Comparison of ENCODE assay signal across 8 cellular contexts in the genomic region with DNA sequence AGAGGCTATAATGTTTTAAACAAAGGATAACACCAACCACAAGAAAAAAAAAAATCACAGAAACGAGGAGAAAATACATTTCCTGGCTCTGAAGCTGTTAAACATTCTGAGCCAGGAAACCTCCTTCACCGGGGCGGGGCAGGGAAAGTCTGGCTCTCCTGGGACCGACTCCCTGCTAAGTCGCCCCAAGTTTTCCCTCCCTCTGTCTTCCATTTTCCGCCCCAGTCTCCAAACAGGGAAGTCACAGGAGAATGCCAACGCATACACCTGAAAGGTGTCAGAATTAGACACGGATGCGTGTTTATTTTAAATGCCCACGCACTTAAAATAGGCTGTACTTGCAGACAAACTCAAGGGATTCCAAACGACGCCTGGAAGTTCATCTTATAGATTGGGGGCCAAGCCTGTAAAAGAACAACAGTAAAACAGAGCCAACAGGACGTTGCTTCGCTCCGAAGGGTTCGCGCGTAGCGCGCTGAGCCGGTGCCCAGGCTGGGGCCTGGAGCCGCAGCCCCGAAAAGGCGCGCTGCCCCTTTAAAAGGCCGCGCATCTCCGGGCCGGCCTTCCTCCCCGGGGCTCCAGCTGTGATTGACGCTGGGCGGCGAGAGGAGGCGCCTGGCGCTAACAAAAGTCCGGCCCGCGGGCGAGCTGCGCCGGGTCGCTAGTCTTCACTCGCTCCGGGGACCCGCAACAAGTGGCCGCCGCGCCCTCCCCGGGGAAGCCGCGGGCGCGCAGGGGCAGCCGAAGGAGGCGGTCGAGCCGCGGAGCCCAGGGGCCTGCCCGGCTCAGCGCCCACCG. TPM values are rescaled to one million over a fixed set of nuclear protein-coding genes. Genes with fewer than 3 reads are reported as not detected.
A peak's percentile ranks its signal among the peaks of the same experiment; 100 is the strongest.
DNase-seq lines count a peak whose midpoint lies in the region; ATAC-seq, FAIRE-seq and TF ChIP-seq lines count a peak whose summit lies in the region.

A gene (plus strand): TSS at position 653 of the 798 bp plus-strand sequence.

- DNase-seq in DMS114 treated with DMSO at 0.1 percent for 48 hours (lab: John Stamatoyannopoulos, UW; ENCODE audit: unreplicated experiment) (peak; percentile 39), HS-27A (ENCODE audit: low read depth) (peak; percentile 63), astrocyte (ENCODE audit: low read depth) (peak; percentile 60), hypothalamus (lab: John Stamatoyannopoulos, UW) (peak; percentile 7 to 88 (median 71))
- DNase-seq in CD4-positive, alpha-beta memory T cell, result no peak

- peaks cover 14% of the 10 kb centered on the region for H4K20me1 ChIP-seq in astrocyte (ENCODE audit: insufficient read depth, low read length)

- POLR2A ChIA-PET in CD4-positive, alpha-beta memory T cell (lab: Charles Lee; ENCODE audit: partially characterized antibody), result no interaction called here

- H3K27ac ChIP-seq in astrocyte (ENCODE audit: low read depth, low read length) (peak within 1 kb of the TSS; percentile 82), rectal smooth muscle tissue (ENCODE audit: low read depth, low read length) (peak within 1 kb of the TSS; percentile 59)
- H3K27ac ChIP-seq in CD4-positive, alpha-beta memory T cell (ENCODE audit: low read depth, low read length), result no peak within 1 kb of the TSS

- H3K4me1 Mint-ChIP-seq in astrocyte (ENCODE audit: low read depth, unreplicated experiment), result peaks cover 20% of the 10 kb centered on the region
- H3K4me1 Mint-ChIP-seq in CD4-positive, alpha-beta memory T cell, result no peaks in the 10 kb centered on the region

- no peak for ATAC-seq in GM21447 (IDR thresholded peaks at IDR 0.05; ENCODE audit: unreplicated experiment)
- ATAC-seq in GM18517 (IDR thresholded peaks at IDR 0.05; ENCODE audit: unreplicated experiment), result no peak

- no peaks in the 10 kb centered on the region for H3K9me3 ChIP-seq in astrocyte (ENCODE audit: insufficient read depth, low read depth, low read length)
- no peaks in the 10 kb centered on the region for H3K9me3 ChIP-seq in CD4-positive, alpha-beta memory T cell (ENCODE audit: control insufficient read depth in 1 of 2, low read length in 2 of 2)

- CTCF ChIA-PET in CD4-positive, alpha-beta memory T cell (lab: Charles Lee; ENCODE audit: partially characterized antibody), result no interaction called here

- no peaks in the 10 kb centered on the region for H3K27me3 ChIP-seq in astrocyte (ENCODE audit: insufficient read depth, low read length)
- no peaks in the 10 kb centered on the region for H3K27me3 ChIP-seq in rectal smooth muscle tissue (ENCODE audit: control insufficient read depth, insufficient read depth, low read length)
- no peaks in the 10 kb centered on the region for H3K27me3 ChIP-seq in CD4-positive, alpha-beta memory T cell (ENCODE audit: insufficient read depth, low read length)

- peak within 1 kb of the TSS; percentile 99 for H2AFZ ChIP-seq in astrocyte (ENCODE audit: low read depth, low read length)

- no peak for FAIRE-seq in astrocyte (lab: Jason Lieb, UNC)

- H3K4me1 ChIP-seq in astrocyte (ENCODE audit: insufficient read depth, low read length) (peaks cover 6% of the 10 kb centered on the region), rectal smooth muscle tissue (ENCODE audit: control insufficient read depth, insufficient read depth, low read length) (peaks cover 7% of the 10 kb centered on the region)
- H3K4me1 ChIP-seq in CD4-positive, alpha-beta memory T cell (ENCODE audit: insufficient read depth, low read length), result no peaks in the 10 kb centered on the region

- intact Hi-C loops in CD4-positive, alpha-beta memory T cell (cut with micrococcal nuclease), result no loop called here

- H3K4me3 Mint-ChIP-seq in astrocyte (ENCODE audit: unreplicated experiment), result peak within 1 kb of the TSS; percentile 93
- no peak within 1 kb of the TSS for H3K4me3 Mint-ChIP-seq in CD4-positive, alpha-beta memory T cell

- H3K36me3 Mint-ChIP-seq in astrocyte (ENCODE audit: low read depth, unreplicated experiment), result no peaks in the 10 kb centered on the region
- no peaks in the 10 kb centered on the region for H3K36me3 Mint-ChIP-seq in CD4-positive, alpha-beta memory T cell

- H3K9me3 Mint-ChIP-seq in astrocyte (ENCODE audit: unreplicated experiment), result no peaks in the 10 kb centered on the region
- peaks cover 0 to 19% (median 8%) of the 10 kb centered on the region in 8 donors for H3K9me3 Mint-ChIP-seq in CD4-positive, alpha-beta memory T cell

- peak within 1 kb of the TSS; percentile 86 for H3K27ac Mint-ChIP-seq in astrocyte (ENCODE audit: unreplicated experiment)
- H3K27ac Mint-ChIP-seq in CD4-positive, alpha-beta memory T cell, result no peak within 1 kb of the TSS

- H3K27me3 Mint-ChIP-seq in astrocyte (ENCODE audit: low read depth, unreplicated experiment), result no peaks in the 10 kb centered on the region
- H3K27me3 Mint-ChIP-seq in CD4-positive, alpha-beta memory T cell, result peaks cover 10 to 15% of the 10 kb centered on the region in 2 donors

- H3K4me3 ChIP-seq in astrocyte (ENCODE audit: insufficient read depth, low read depth, low read length), result peak within 1 kb of the TSS; percentile 89
- peak within 1 kb of the TSS; percentile 81 for H3K4me3 ChIP-seq in rectal smooth muscle tissue (ENCODE audit: low read length)
- no peak within 1 kb of the TSS for H3K4me3 ChIP-seq in CD4-positive, alpha-beta memory T cell (ENCODE audit: low read length in 2 of 2)

- H3K9ac ChIP-seq in astrocyte (ENCODE audit: low read length), result peak within 1 kb of the TSS; percentile 84
- H3K9ac ChIP-seq in rectal smooth muscle tissue (ENCODE audit: low read length), result peak within 1 kb of the TSS; percentile 53

- TF ChIP-seq CTCF in astrocyte (IDR thresholded peaks at IDR 0.05; ENCODE audit: insufficient read depth, low read depth, low read length), result no peak

- H3K4me2 ChIP-seq in astrocyte (ENCODE audit: low read length), result peak within 1 kb of the TSS; percentile 100

- peaks cover 43% of the 10 kb centered on the region for H3K79me2 ChIP-seq in astrocyte (ENCODE audit: insufficient read depth, low read length)

- H3K36me3 ChIP-seq in astrocyte (ENCODE audit: insufficient read depth, low read length), result no peaks in the 10 kb centered on the region
- no peaks in the 10 kb centered on the region for H3K36me3 ChIP-seq in rectal smooth muscle tissue (ENCODE audit: control insufficient read depth, insufficient read depth, low read length)
- no peaks in the 10 kb centered on the region for H3K36me3 ChIP-seq in CD4-positive, alpha-beta memory T cell (ENCODE audit: insufficient read depth, low read length)

RNA-seq across cellular contexts. Expression of the gene that starts here (rescaled TPM):
- 21.0 and 22.4 TPM in 2 replicates for total RNA-seq in astrocyte
- total RNA-seq in CD4-positive, alpha-beta memory T cell, result not detected
- polyA plus RNA-seq in CD4-positive, alpha-beta memory T cell, result not detected

Comparison
In these comparisons a context has a peak if more than half of its experiments do, and no peak if none do; other contexts are left out.
1. RNA of the gene that starts here (total RNA-seq): 21.0 to 22.4 TPM in astrocyte; not detected in CD4-positive, alpha-beta memory T cell; every median in the first group is over 10 times any median in the second.
2. DNase-seq: peak in DMS114 treated with DMSO at 0.1 percent for 48 hours (single experiment), HS-27A (single experiment), astrocyte (single experiment) and hypothalamus (51 of 51); none in CD4-positive, alpha-beta memory T cell (0 of 5).
3. H3K4me3 ChIP-seq: peak in astrocyte (single experiment) and rectal smooth muscle tissue (single experiment); none in CD4-positive, alpha-beta memory T cell (0 of 2).